Comparison of ENCODE assay signal across 1 cellular context in the genomic region with DNA sequence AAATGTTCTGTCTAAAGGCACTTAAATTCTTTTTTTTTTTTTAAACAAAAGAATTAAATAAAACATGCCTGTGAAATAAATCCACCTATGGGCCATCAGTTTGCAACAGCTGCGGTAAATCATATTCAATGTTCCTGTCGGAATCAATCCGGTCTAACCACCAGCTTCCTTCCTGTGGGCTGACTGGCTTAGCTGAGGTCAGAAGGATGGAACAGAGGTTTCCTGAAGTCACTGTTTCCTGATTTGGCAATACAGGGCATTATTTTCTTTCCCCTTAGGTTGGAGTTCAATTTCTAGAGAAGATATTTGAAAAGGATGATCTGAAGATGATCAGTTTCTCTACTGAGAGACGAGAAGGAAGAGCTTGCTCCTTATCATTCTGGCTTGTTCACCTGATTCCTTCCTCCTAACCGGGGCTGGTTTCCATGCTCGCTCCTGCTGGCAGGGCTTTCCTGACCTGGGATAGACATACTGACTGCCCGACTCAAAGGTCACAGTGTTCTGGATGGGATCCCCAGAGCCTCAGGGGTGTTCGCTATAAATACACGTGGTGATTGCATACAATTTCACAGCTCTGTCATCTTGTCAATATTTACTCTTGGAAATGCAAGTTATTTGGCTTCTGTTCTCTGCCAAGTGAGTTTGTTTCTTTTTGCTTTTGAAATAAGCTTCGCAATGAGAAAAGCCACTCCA.
TF ChIP-seq lines count a peak whose summit lies in the region.

No MANE protein-coding gene starts in this region.

TF ChIP-seq in HepG2, 621 proteins besides CTCF, POLR2A, EP300 and RAD21 (continued from another document and continues in another):
- TF ChIP-seq SOX5 (CRISPR knock-in tag; IDR thresholded peaks at IDR 0.05; ENCODE audit: borderline replicate concordance) (peak; percentile 66; the same call in 1 of the 2 replicates), ZFP1 (CRISPR knock-in tag; IDR thresholded peaks at IDR 0.05) (no peak), SNRNP70 (IDR thresholded peaks at IDR 0.05; ENCODE audit: low read depth, low read length) (no peak), CENPX (CRISPR knock-in tag; IDR thresholded peaks at IDR 0.05) (no peak), KLF16 (CRISPR knock-in tag; IDR thresholded peaks at IDR 0.05) (no peak), SMARCE1 (IDR thresholded peaks at IDR 0.05; ENCODE audit: borderline replicate concordance) (no peak), USF2 (IDR thresholded peaks at IDR 0.05; ENCODE audit: low read depth, low read length) (no peak), USF2 (CRISPR knock-in tag; IDR thresholded peaks at IDR 0.05; ENCODE audit: borderline replicate concordance) (no peak), FIP1L1 (IDR thresholded peaks at IDR 0.05; ENCODE audit: borderline replicate concordance, insufficient read depth, low read depth, low read length) (no peak), MATR3 (CRISPR knock-in tag; IDR thresholded peaks at IDR 0.05) (no peak), CHD2 (IDR thresholded peaks at IDR 0.05; ENCODE audit: low read depth, low read length) (no peak), HNRNPLL (IDR thresholded peaks at IDR 0.05; ENCODE audit: low read depth, low read length, poor library complexity, severe bottlenecking) (no peak), DBP (CRISPR knock-in tag; IDR thresholded peaks at IDR 0.05; ENCODE audit: not compliant biosample characterization) (no peak), CCDC6 (CRISPR knock-in tag; IDR thresholded peaks at IDR 0.05) (no peak), SATB2 (CRISPR knock-in tag; IDR thresholded peaks at IDR 0.05) (no peak), BATF2 (CRISPR knock-in tag; IDR thresholded peaks at IDR 0.05) (no peak), ZNF776 (CRISPR knock-in tag; IDR thresholded peaks at IDR 0.05) (no peak), ISL2 (CRISPR knock-in tag; IDR thresholded peaks at IDR 0.05) (no peak), ZNF570 (CRISPR knock-in tag; IDR thresholded peaks at IDR 0.05; ENCODE audit: borderline replicate concordance) (no peak), ZNF557 (CRISPR knock-in tag; IDR thresholded peaks at IDR 0.05) (no peak), ATF2 (CRISPR knock-in tag; IDR thresholded peaks at IDR 0.05) (no peak), ZFP91 (CRISPR knock-in tag; IDR thresholded peaks at IDR 0.05; ENCODE audit: borderline replicate concordance) (no peak), CEBPB (IDR thresholded peaks at IDR 0.05; ENCODE audit: borderline replicate concordance, low read depth, low read length) (peak; percentile 52; the same call in 1 of the 2 replicates), ZNF740 (CRISPR knock-in tag; IDR thresholded peaks at IDR 0.05) (no peak), NCOA2 (CRISPR knock-in tag; IDR thresholded peaks at IDR 0.05) (peak; percentile 39; the same call in 1 of the 2 replicates), ZC3H13 (CRISPR knock-in tag; IDR thresholded peaks at IDR 0.05) (no peak), SMYD3 (CRISPR knock-in tag; IDR thresholded peaks at IDR 0.05) (no peak), PCBP1 (IDR thresholded peaks at IDR 0.05; ENCODE audit: borderline replicate concordance, low read depth, low read length) (no peak), ZSCAN21 (CRISPR knock-in tag; IDR thresholded peaks at IDR 0.05; ENCODE audit: borderline replicate concordance) (no peak), ZNF205 (CRISPR knock-in tag; IDR thresholded peaks at IDR 0.05) (no peak), PTBP1 (IDR thresholded peaks at IDR 0.05; ENCODE audit: low read depth, low read length, poor library complexity, severe bottlenecking) (no peak), ZNF17 (CRISPR knock-in tag; IDR thresholded peaks at IDR 0.05) (no peak), PHB2 (IDR thresholded peaks at IDR 0.05; ENCODE audit: partially characterized antibody) (no peak), SALL1 (CRISPR knock-in tag; IDR thresholded peaks at IDR 0.05) (peak; percentile 64), CENPT (CRISPR knock-in tag; IDR thresholded peaks at IDR 0.05; ENCODE audit: low read depth) (no peak), ZNF281 (CRISPR knock-in tag; IDR thresholded peaks at IDR 0.05; ENCODE audit: borderline replicate concordance) (no peak), GATAD2A (CRISPR knock-in tag; IDR thresholded peaks at IDR 0.05) (peak; percentile 76), ZMYM4 (CRISPR knock-in tag; IDR thresholded peaks at IDR 0.05) (no peak), ZNF10 (CRISPR knock-in tag; IDR thresholded peaks at IDR 0.05; ENCODE audit: borderline replicate concordance, low read depth) (no peak), U2AF2 (IDR thresholded peaks at IDR 0.05; ENCODE audit: low read depth, low read length) (no peak), ZNF143 (CRISPR knock-in tag; IDR thresholded peaks at IDR 0.05) (no peak), TGIF2 (CRISPR knock-in tag; IDR thresholded peaks at IDR 0.05) (peak; percentile 60; the same call in 1 of the 2 replicates), JARID2 (CRISPR knock-in tag; IDR thresholded peaks at IDR 0.05; ENCODE audit: insufficient replicate concordance) (no peak)
- TF ChIP-seq, protein P1, sequence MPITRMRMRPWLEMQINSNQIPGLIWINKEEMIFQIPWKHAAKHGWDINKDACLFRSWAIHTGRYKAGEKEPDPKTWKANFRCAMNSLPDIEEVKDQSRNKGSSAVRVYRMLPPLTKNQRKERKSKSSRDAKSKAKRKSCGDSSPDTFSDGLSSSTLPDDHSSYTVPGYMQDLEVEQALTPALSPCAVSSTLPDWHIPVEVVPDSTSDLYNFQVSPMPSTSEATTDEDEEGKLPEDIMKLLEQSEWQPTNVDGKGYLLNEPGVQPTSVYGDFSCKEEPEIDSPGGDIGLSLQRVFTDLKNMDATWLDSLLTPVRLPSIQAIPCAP (CRISPR knock-in tag; IDR thresholded peaks at IDR 0.05; ENCODE audit: low read depth) = no peak
- TF ChIP-seq, protein P2, sequence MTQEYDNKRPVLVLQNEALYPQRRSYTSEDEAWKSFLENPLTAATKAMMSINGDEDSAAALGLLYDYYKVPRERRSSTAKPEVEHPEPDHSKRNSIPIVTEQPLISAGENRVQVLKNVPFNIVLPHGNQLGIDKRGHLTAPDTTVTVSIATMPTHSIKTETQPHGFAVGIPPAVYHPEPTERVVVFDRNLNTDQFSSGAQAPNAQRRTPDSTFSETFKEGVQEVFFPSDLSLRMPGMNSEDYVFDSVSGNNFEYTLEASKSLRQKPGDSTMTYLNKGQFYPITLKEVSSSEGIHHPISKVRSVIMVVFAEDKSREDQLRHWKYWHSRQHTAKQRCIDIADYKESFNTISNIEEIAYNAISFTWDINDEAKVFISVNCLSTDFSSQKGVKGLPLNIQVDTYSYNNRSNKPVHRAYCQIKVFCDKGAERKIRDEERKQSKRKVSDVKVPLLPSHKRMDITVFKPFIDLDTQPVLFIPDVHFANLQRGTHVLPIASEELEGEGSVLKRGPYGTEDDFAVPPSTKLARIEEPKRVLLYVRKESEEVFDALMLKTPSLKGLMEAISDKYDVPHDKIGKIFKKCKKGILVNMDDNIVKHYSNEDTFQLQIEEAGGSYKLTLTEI (CRISPR knock-in tag; conservative IDR thresholded peaks at IDR 0.05) = no peak
- TF ChIP-seq, protein P3, sequence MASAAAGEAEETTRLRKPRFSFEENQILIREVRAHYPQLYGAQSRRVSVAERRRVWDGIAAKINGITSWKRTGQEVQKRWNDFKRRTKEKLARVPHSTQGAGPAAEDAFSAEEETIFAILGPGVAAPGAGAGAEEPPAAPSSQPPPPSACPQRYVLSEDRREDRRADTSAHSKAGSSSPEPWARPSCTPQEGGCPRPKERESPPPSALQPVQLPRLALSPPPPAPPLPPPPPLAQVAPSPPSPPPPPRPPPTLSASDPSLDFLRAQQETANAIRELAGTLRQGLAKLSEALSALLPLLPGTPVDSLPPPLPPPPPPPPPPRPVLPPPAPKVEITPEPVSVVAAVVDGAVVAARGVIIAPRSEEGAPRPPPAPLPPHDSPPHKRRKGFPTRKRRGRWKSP (CRISPR knock-in tag; IDR thresholded peaks at IDR 0.05) = peak; percentile 12; the same call in 1 of the 2 replicates
- TF ChIP-seq, protein P4, sequence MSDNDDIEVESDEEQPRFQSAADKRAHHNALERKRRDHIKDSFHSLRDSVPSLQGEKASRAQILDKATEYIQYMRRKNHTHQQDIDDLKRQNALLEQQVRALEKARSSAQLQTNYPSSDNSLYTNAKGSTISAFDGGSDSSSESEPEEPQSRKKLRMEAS (IDR thresholded peaks at IDR 0.05) = peak; percentile 49; the same call in 1 of the 2 replicates
- TF ChIP-seq, protein P5, sequence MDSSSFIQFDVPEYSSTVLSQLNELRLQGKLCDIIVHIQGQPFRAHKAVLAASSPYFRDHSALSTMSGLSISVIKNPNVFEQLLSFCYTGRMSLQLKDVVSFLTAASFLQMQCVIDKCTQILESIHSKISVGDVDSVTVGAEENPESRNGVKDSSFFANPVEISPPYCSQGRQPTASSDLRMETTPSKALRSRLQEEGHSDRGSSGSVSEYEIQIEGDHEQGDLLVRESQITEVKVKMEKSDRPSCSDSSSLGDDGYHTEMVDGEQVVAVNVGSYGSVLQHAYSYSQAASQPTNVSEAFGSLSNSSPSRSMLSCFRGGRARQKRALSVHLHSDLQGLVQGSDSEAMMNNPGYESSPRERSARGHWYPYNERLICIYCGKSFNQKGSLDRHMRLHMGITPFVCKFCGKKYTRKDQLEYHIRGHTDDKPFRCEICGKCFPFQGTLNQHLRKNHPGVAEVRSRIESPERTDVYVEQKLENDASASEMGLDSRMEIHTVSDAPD (CRISPR knock-in tag; IDR thresholded peaks at IDR 0.05) = no peak
